In the genomic region with DNA sequence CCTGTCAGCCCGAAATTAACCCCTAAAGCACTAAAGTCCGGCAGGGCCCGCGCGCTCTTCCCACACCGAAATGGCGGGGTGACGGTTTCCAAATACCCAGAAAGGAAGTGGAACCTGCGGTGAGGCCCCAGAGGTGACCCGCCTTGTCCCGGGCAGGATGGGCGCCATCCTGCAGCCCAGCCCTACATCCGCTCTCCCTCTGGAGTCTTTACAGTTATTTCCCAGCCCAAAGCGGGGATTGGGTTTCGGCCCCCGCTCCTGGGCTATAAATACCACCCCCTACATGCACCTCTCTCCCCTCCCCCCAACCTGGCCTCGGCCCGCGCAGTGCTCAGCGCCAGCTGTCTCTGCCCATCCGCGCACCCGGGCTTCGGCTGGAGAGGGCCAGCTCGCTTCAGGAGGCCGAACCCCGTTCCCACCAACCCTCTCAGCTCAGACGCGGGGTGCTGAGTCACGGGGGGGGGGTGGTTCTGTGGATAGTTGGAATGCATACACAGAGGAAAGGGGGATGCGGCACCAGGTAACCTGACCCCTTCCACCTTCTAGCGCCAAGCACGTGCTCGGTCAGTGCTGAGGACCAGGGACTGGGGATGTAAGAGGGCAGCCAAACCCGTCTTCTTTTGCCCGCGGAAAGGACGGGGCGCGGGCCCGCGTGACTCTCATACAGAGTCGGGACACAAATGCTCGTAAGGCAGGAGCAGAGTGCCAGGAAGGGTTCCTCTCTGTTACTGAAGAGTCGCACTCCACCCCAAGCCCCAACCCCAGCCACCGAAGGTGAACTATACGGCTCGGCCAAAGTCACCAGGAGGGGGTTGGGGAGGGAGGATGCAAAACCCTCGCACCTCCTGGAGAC, we compare ENCODE assay signal across 8 cellular contexts. TPM values are rescaled to one million over a fixed set of nuclear protein-coding genes. Genes with fewer than 3 reads are reported as not detected.
A peak's percentile ranks its signal among the peaks of the same experiment; 100 is the strongest.
DNase-seq lines count a peak whose midpoint lies in the region; ATAC-seq, FAIRE-seq and TF ChIP-seq lines count a peak whose summit lies in the region.

A gene (plus strand): TSS at position 344 of the 853 bp plus-strand sequence. CDS start 165 bp downstream, at position 509.

- CTCF ChIA-PET in AG04449 (lab: Yijun Ruan, JAX) = interaction anchor here (1.5 to 6.3 kb wide), 6 partner anchors 23 to 94 kb away, joined by 4 to 67 read pairs (median 12); a partner anchor contains a TSS

- peaks cover 8 to 9% of the 10 kb centered on the region in 2 donors for H3K4me1 ChIP-seq in small intestine (ENCODE audit: control insufficient read depth in 2 of 2, insufficient read depth in 1 of 2, low read depth in 1 of 2, low read length in 1 of 2)

- H3K4me3 Mint-ChIP-seq in brain = peak within 1 kb of the TSS; percentile 77 to 88 (median 85)

- H3K4me1 Mint-ChIP-seq in brain = peaks cover 58% of the 10 kb centered on the region

- peaks cover 0 to 3% (median 0%) of the 10 kb centered on the region in 5 experiments for H3K9me3 Mint-ChIP-seq in brain

- no peaks in the 10 kb centered on the region for H3K36me3 Mint-ChIP-seq in brain

- no peaks in the 10 kb centered on the region for H3K9me3 ChIP-seq in small intestine (ENCODE audit: control insufficient read depth, low read depth)

- H3K27me3 ChIP-seq in small intestine (ENCODE audit: control insufficient read depth in 2 of 2, insufficient read depth in 2 of 2, low read length in 2 of 2) = no peaks in the 10 kb centered on the region

- H3K4me3 ChIP-seq in AG04449 (ENCODE audit: low read depth, low read length) (peak within 1 kb of the TSS; percentile 57), small intestine (ENCODE audit: low read depth in 1 of 2, low read length in 2 of 2) (peak within 1 kb of the TSS; percentile 73 to 77)

- POLR2A ChIA-PET in AG04449 (lab: Yijun Ruan, JAX) = interaction anchor here (0.6 to 1.4 kb wide), 5 partner anchors 8 to 155 kb away, joined by 3 to 5 read pairs (median 3); a partner anchor contains a TSS

- WGBS in small intestine, 3 donors = 1 to 2% (median 1%) methylated on average over 47 to 49 of the region's 49 CpGs

- ATAC-seq in GM18511 (IDR thresholded peaks at IDR 0.05; ENCODE audit: unreplicated experiment) = peak; percentile 4
- peak; percentile 4 for ATAC-seq in HG03442 (IDR thresholded peaks at IDR 0.05; ENCODE audit: unreplicated experiment)

- H3K27ac Mint-ChIP-seq in brain = peak within 1 kb of the TSS in 4 of 5 experiments; percentile 48 to 85 (median 74)

- TF ChIP-seq CTCF in AG04449 (IDR thresholded peaks at IDR 0.05; ENCODE audit: insufficient read depth, low read length, missing control alignments) (no peak), brain (conservative IDR thresholded peaks at IDR 0.05) (no peak)

- FAIRE-seq in small intestine (lab: Jason Lieb, UNC) = no peak

- H3K36me3 ChIP-seq in small intestine (ENCODE audit: control insufficient read depth in 2 of 2, insufficient read depth in 2 of 2, low read length in 2 of 2) = peaks cover 0 to 2% of the 10 kb centered on the region in 2 donors

- peak within 1 kb of the TSS; percentile 62 to 94 for H3K27ac ChIP-seq in small intestine (ENCODE audit: low read depth in 1 of 2, low read length in 1 of 2)

- DNase-seq in AG04449 (ENCODE audit: low read depth, low spot score) (no peak), T follicular helper cell (ENCODE audit: low read depth) (peak; percentile 33), iPS-NIHi7 (ENCODE audit: extremely low spot score) (peak; percentile 41), small intestine (peak; percentile 45), NCI-H187 treated with DMSO at 0.1 percent for 48 hours (lab: John Stamatoyannopoulos, UW) (no peak)

- peaks cover 79% of the 10 kb centered on the region for H3K27me3 Mint-ChIP-seq in brain

RNA-seq across cellular contexts. Expression of the gene that starts here (rescaled TPM):
- polyA plus RNA-seq in brain (ENCODE audit: insufficient read depth, low read depth, low replicate concordance) (not detected), small intestine (under 1 TPM in 2 of 3 donors, not detected in 1; 0.06 to 0.67 TPM)

Comparison
In these comparisons a context has a peak if more than half of its experiments do, and no peak if none do; other contexts are left out.
1. Peak in DNase-seq, H3K4me3 ChIP-seq and H3K27ac ChIP-seq in small intestine; RNA of the gene not detected or under 1 TPM.
2. DNase-seq: peak in T follicular helper cell (single experiment) and iPS-NIHi7 (single experiment); none in AG04449 (single experiment) and NCI-H187 treated with DMSO at 0.1 percent for 48 hours (single experiment).